In the genomic region with DNA sequence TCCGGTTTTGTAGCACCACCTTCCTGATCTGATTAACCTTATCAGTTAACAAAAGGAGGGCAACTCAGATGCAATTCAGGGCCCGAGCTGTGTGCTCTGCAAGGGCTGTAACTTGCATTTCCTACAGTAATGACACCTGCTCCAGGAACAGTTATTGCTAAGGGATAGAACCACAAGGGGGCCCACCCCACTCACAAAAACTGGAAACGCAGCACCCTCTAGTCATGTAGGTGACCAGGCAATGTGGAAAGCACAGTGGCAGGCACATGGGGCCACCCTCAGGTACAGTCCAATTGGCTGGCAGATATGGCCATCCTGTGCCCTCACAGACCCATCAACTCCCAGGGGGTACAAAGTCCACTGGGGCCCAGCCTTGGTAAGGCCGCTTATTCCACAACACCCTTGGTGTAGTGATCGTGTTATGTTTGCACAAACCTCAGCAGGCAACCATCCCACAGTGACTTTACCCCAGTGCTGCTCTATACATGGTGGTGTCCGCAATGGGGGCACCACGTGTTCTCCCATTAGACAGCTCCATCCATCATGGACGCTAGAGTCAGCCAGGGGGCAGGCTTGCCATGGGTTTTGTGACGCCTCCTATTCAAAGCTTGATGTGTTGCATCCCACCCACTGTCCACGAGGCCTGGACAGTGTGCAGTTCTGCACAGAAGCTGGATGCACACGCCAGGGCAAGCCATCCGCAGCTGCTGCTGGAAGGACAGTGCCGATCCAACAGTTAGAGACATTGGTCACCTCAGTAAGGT, we compare ENCODE assay signal across 1 cellular context.
A peak's percentile ranks its signal among the peaks of the same experiment; 100 is the strongest.
TF ChIP-seq lines count a peak whose summit lies in the region.

No MANE protein-coding gene starts in this region.

TF ChIP-seq in HepG2, 621 proteins besides CTCF, POLR2A, EP300 and RAD21:
- no peak for TF ChIP-seq FLYWCH1 (CRISPR knock-in tag; IDR thresholded peaks at IDR 0.05)
- TF ChIP-seq HOMEZ (CRISPR knock-in tag; IDR thresholded peaks at IDR 0.05; ENCODE audit: low read depth) = peak; percentile 24; the same call in 1 of the 2 replicates
- TF ChIP-seq ZBTB4 (CRISPR knock-in tag; IDR thresholded peaks at IDR 0.05; ENCODE audit: borderline replicate concordance) = peak; percentile 60; the same call in 1 of the 2 replicates
- TF ChIP-seq, protein P1, sequence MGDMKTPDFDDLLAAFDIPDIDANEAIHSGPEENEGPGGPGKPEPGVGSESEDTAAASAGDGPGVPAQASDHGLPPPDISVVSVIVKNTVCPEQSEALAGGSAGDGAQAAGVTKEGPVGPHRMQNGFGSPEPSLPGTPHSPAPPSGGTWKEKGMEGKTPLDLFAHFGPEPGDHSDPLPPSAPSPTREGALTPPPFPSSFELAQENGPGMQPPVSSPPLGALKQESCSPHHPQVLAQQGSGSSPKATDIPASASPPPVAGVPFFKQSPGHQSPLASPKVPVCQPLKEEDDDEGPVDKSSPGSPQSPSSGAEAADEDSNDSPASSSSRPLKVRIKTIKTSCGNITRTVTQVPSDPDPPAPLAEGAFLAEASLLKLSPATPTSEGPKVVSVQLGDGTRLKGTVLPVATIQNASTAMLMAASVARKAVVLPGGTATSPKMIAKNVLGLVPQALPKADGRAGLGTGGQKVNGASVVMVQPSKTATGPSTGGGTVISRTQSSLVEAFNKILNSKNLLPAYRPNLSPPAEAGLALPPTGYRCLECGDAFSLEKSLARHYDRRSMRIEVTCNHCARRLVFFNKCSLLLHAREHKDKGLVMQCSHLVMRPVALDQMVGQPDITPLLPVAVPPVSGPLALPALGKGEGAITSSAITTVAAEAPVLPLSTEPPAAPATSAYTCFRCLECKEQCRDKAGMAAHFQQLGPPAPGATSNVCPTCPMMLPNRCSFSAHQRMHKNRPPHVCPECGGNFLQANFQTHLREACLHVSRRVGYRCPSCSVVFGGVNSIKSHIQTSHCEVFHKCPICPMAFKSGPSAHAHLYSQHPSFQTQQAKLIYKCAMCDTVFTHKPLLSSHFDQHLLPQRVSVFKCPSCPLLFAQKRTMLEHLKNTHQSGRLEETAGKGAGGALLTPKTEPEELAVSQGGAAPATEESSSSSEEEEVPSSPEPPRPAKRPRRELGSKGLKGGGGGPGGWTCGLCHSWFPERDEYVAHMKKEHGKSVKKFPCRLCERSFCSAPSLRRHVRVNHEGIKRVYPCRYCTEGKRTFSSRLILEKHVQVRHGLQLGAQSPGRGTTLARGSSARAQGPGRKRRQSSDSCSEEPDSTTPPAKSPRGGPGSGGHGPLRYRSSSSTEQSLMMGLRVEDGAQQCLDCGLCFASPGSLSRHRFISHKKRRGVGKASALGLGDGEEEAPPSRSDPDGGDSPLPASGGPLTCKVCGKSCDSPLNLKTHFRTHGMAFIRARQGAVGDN (CRISPR knock-in tag; IDR thresholded peaks at IDR 0.05) = peak; percentile 22; the same call in 1 of the 2 replicates
- TF ChIP-seq HHEX (CRISPR knock-in tag; IDR thresholded peaks at IDR 0.05) = no peak
- no peak for TF ChIP-seq ZSCAN9 (CRISPR knock-in tag; IDR thresholded peaks at IDR 0.05; ENCODE audit: borderline replicate concordance)
- peak; percentile 86 for TF ChIP-seq ZMYM4 (CRISPR knock-in tag; IDR thresholded peaks at IDR 0.05)
- TF ChIP-seq ATF7 (IDR thresholded peaks at IDR 0.05) = no peak
- TF ChIP-seq ATF7 (CRISPR knock-in tag; IDR thresholded peaks at IDR 0.05) = no peak
- 0 out of 2 replicates have a peak, but pooled peaks have one; percentile 9 for TF ChIP-seq SKIL (CRISPR knock-in tag; IDR thresholded peaks at IDR 0.05; ENCODE audit: borderline replicate concordance)
- TF ChIP-seq, protein P2, sequence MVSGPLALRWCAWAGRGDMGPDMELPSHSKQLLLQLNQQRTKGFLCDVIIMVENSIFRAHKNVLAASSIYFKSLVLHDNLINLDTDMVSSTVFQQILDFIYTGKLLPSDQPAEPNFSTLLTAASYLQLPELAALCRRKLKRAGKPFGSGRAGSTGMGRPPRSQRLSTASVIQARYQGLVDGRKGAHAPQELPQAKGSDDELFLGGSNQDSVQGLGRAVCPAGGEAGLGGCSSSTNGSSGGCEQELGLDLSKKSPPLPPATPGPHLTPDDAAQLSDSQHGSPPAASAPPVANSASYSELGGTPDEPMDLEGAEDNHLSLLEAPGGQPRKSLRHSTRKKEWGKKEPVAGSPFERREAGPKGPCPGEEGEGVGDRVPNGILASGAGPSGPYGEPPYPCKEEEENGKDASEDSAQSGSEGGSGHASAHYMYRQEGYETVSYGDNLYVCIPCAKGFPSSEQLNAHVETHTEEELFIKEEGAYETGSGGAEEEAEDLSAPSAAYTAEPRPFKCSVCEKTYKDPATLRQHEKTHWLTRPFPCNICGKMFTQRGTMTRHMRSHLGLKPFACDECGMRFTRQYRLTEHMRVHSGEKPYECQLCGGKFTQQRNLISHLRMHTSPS (CRISPR knock-in tag; IDR thresholded peaks at IDR 0.05; ENCODE audit: low read depth) = 0 out of 2 replicates have a peak, but pooled peaks have one; percentile 32
- TF ChIP-seq, protein P3, sequence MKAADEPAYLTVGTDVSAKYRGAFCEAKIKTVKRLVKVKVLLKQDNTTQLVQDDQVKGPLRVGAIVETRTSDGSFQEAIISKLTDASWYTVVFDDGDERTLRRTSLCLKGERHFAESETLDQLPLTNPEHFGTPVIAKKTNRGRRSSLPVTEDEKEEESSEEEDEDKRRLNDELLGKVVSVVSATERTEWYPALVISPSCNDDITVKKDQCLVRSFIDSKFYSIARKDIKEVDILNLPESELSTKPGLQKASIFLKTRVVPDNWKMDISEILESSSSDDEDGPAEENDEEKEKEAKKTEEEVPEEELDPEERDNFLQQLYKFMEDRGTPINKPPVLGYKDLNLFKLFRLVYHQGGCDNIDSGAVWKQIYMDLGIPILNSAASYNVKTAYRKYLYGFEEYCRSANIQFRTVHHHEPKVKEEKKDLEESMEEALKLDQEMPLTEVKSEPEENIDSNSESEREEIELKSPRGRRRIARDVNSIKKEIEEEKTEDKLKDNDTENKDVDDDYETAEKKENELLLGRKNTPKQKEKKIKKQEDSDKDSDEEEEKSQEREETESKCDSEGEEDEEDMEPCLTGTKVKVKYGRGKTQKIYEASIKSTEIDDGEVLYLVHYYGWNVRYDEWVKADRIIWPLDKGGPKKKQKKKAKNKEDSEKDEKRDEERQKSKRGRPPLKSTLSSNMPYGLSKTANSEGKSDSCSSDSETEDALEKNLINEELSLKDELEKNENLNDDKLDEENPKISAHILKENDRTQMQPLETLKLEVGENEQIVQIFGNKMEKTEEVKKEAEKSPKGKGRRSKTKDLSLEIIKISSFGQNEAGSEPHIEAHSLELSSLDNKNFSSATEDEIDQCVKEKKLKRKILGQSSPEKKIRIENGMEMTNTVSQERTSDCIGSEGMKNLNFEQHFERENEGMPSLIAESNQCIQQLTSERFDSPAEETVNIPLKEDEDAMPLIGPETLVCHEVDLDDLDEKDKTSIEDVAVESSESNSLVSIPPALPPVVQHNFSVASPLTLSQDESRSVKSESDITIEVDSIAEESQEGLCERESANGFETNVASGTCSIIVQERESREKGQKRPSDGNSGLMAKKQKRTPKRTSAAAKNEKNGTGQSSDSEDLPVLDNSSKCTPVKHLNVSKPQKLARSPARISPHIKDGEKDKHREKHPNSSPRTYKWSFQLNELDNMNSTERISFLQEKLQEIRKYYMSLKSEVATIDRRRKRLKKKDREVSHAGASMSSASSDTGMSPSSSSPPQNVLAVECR (CRISPR knock-in tag; IDR thresholded peaks at IDR 0.05; ENCODE audit: borderline replicate concordance) = no peak
- TF ChIP-seq STAG1 (CRISPR knock-in tag; IDR thresholded peaks at IDR 0.05) = peak; percentile 51
- TF ChIP-seq ZNF446 (CRISPR knock-in tag; IDR thresholded peaks at IDR 0.05) = no peak
- TF ChIP-seq ZMYM3 (CRISPR knock-in tag; IDR thresholded peaks at IDR 0.05) = 0 out of 2 replicates have a peak, but pooled peaks have one; percentile 13
- 0 out of 2 replicates have a peak, but pooled peaks have one; percentile 37 for TF ChIP-seq ZNF383 (CRISPR knock-in tag; IDR thresholded peaks at IDR 0.05; ENCODE audit: borderline replicate concordance)
- no peak for TF ChIP-seq SPEN (CRISPR knock-in tag; IDR thresholded peaks at IDR 0.05; ENCODE audit: low read depth)
- peak; percentile 93 for TF ChIP-seq ZNF331 (CRISPR knock-in tag; IDR thresholded peaks at IDR 0.05)
- TF ChIP-seq, protein P4, sequence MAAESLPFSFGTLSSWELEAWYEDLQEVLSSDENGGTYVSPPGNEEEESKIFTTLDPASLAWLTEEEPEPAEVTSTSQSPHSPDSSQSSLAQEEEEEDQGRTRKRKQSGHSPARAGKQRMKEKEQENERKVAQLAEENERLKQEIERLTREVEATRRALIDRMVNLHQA (CRISPR knock-in tag; IDR thresholded peaks at IDR 0.05) = no peak
- TF ChIP-seq POGZ (CRISPR knock-in tag; IDR thresholded peaks at IDR 0.05) = peak; percentile 57; the same call in 1 of the 2 replicates
- TF ChIP-seq ZNF644 (CRISPR knock-in tag; IDR thresholded peaks at IDR 0.05; ENCODE audit: low read depth) = peak; percentile 88
- TF ChIP-seq HNF4A (CRISPR knock-in tag; IDR thresholded peaks at IDR 0.05) = peak; percentile 87
- no peak for TF ChIP-seq HMG20B (CRISPR knock-in tag; conservative IDR thresholded peaks at IDR 0.05)
- TF ChIP-seq ZBTB38 (CRISPR knock-in tag; IDR thresholded peaks at IDR 0.05) = peak; percentile 62
- no peak for TF ChIP-seq REXO4 (CRISPR knock-in tag; IDR thresholded peaks at IDR 0.05; ENCODE audit: borderline replicate concordance)
- TF ChIP-seq NFATC3 (CRISPR knock-in tag; IDR thresholded peaks at IDR 0.05) = no peak
- TF ChIP-seq EHMT2 (IDR thresholded peaks at IDR 0.05; ENCODE audit: borderline replicate concordance, low read depth, low read length) = peak; percentile 65; the same call in 1 of the 2 replicates
- TF ChIP-seq, protein P5, sequence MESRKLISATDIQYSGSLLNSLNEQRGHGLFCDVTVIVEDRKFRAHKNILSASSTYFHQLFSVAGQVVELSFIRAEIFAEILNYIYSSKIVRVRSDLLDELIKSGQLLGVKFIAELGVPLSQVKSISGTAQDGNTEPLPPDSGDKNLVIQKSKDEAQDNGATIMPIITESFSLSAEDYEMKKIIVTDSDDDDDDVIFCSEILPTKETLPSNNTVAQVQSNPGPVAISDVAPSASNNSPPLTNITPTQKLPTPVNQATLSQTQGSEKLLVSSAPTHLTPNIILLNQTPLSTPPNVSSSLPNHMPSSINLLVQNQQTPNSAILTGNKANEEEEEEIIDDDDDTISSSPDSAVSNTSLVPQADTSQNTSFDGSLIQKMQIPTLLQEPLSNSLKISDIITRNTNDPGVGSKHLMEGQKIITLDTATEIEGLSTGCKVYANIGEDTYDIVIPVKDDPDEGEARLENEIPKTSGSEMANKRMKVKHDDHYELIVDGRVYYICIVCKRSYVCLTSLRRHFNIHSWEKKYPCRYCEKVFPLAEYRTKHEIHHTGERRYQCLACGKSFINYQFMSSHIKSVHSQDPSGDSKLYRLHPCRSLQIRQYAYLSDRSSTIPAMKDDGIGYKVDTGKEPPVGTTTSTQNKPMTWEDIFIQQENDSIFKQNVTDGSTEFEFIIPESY (CRISPR knock-in tag; IDR thresholded peaks at IDR 0.05) = peak; percentile 72; the same call in 1 of the 2 replicates
- TF ChIP-seq ZBTB14 (CRISPR knock-in tag; IDR thresholded peaks at IDR 0.05) = no peak
TF ChIP-seq in HepG2: peak in this region for 16.
